15 cellular contexts compared by ENCODE assay signal in the genomic region with DNA sequence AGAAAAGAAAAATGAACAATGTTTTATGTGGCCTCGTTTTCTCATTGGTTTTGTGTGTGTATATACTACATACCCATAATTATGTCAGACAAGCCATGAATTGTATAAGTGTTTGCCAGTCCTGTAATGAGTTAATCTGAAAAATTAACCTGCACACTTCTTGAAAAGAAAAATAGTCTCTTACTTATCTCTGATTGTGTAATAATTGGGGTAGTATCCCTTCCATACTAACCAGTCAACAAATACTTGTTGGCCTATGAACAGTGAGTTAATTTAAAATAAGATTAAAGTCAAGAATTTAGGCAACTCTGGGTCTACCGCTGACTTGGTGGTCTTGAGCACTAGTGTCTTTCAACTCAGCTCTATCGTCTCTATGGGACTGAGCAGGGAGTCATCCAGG. TPM values are rescaled to one million over a fixed set of nuclear protein-coding genes. Genes with fewer than 3 reads are reported as not detected.
DNase-seq lines count a peak whose midpoint lies in the region; ATAC-seq and TF ChIP-seq lines count a peak whose summit lies in the region.
"Had no signal": no experiment of that assay in that cellular context is flagged by ENCODE, and none has a peak within 500 bp of the region (broad histone marks: within the 10 kb centered on the region; RNA-seq: fewer than 3 reads in every experiment).

No MANE protein-coding gene starts in this region.

- peaks cover 20 to 72% of the 10 kb centered on the region in 2 experiments for H3K79me1 ChIP-seq in IMR-90 (ENCODE audit: low read depth in 1 of 2, low read length in 2 of 2)

- ATAC-seq in IMR-90 (ENCODE audit: low read depth) = no peak
- ATAC-seq: A549, GM23338 had no signal

- DNase-seq in Calu3 = no peak
- no peak for DNase-seq in IMR-90
- DNase-seq in epithelial cell of prostate (ENCODE audit: low read depth, low spot score) = no peak
- no peak for DNase-seq in thyroid gland
- DNase-seq in NCI-H2196 treated with DMSO at 0.1 percent for 48 hours (lab: John Stamatoyannopoulos, UW; ENCODE audit: unreplicated experiment) = no peak
- no peak for DNase-seq in A172 (ENCODE audit: low spot score)
- no peak for DNase-seq in GM13977 (ENCODE audit: low spot score)
- DNase-seq: AML-193; CD4-positive, alpha-beta memory T cell; DMS79 treated with DMSO at 0.1 percent for 48 hours; GF-D8 had no signal

- H3K9me1 ChIP-seq in IMR-90 (ENCODE audit: insufficient read depth, low read length) = peaks cover 14% of the 10 kb centered on the region

- no peak overlapping the region for H3K4me3 Mint-ChIP-seq in Calu3 (ENCODE audit: low read depth, unreplicated experiment)
- H3K4me3 Mint-ChIP-seq: CD4-positive, alpha-beta memory T cell; GM23338 had no signal

- in situ Hi-C loops in IMR-90 (cut with MboI; ENCODE audit: low sequenced_read_pairs) = no loop called here
- in situ Hi-C loops in GM13977 (cut with MboI; ENCODE audit: low pct_unique_long_range_greater_than_20kb, low sequenced_read_pairs, unreplicated experiment) = no loop called here

- H3K4me1 ChIP-seq in IMR-90 (ENCODE audit: control insufficient read depth, insufficient read depth, low read length) = peaks cover 11% of the 10 kb centered on the region
- peaks cover 52 to 63% of the 10 kb centered on the region in 2 donors for H3K4me1 ChIP-seq in thyroid gland

- TF ChIP-seq CTCF in Calu3 (IDR thresholded peaks at IDR 0.05; ENCODE audit: unreplicated experiment) = no peak
- TF ChIP-seq CTCF in IMR-90 (conservative IDR thresholded peaks at IDR 0.05; ENCODE audit: low read depth, low read length) = no peak
- TF ChIP-seq CTCF in thyroid gland (IDR thresholded peaks at IDR 0.05) = no peak
- no peak for TF ChIP-seq CTCF in GM13977 (IDR thresholded peaks at IDR 0.05; ENCODE audit: extremely low read depth, insufficient read depth, missing control alignments)

- 0 out of 2 replicates have a peak overlapping the region, but pooled peaks have one; percentile 56 for H3K4ac ChIP-seq in IMR-90 (ENCODE audit: low read depth, low read length)

- H4K91ac ChIP-seq in IMR-90 (ENCODE audit: insufficient read depth, low read depth, low read length) = no peak overlapping the region

- H3K9me3 ChIP-seq in IMR-90 (ENCODE audit: control insufficient read depth, insufficient read depth, low read length) = no peaks in the 10 kb centered on the region
- H3K9me3 ChIP-seq in thyroid gland = no peaks in the 10 kb centered on the region
- H3K9me3 ChIP-seq: A549 had no signal

- H2AFZ ChIP-seq in IMR-90 (replicated peaks; ENCODE audit: low read length, poor library complexity) = no peak overlapping the region
- H2AFZ ChIP-seq: GM23338 had no signal

- no peak overlapping the region for H4K5ac ChIP-seq in IMR-90 (ENCODE audit: low read depth, low read length)

- 0 out of 4 replicates have a peak overlapping the region, but pooled peaks of 1 of the 2 experiments have one; percentile 2 for H4K8ac ChIP-seq in IMR-90 (ENCODE audit: low read depth in 2 of 2, low read length in 2 of 2)

- H4K20me1 ChIP-seq in IMR-90 (ENCODE audit: insufficient read depth, low read length) = peaks cover 4% of the 10 kb centered on the region; the same call in 1 of the 2 replicates

- no peak overlapping the region for H2BK120ac ChIP-seq in IMR-90 (ENCODE audit: low read depth, low read length)

- H3K36me3 ChIP-seq in IMR-90 (ENCODE audit: control insufficient read depth, insufficient read depth, low read length) = no peaks in the 10 kb centered on the region; the same call in none of the 2 replicates
- H3K36me3 ChIP-seq in thyroid gland = no peaks in the 10 kb centered on the region

- no peak overlapping the region for H2BK5ac ChIP-seq in IMR-90 (ENCODE audit: low read depth, low read length, poor library complexity, severe bottlenecking)

- H3K4me3 ChIP-seq in IMR-90 (ENCODE audit: insufficient read depth, low read depth, low read length) (no peak overlapping the region), thyroid gland (replicated peaks in 1 of 3) (no peak overlapping the region)
- H3K4me3 ChIP-seq: A549, GM23338 had no signal

- H3K27ac ChIP-seq in IMR-90 (ENCODE audit: insufficient read depth, low read length) (no peak overlapping the region), epithelial cell of prostate (peak overlapping the region; percentile 90), thyroid gland (peak overlapping the region; percentile 71 to 92 (median 90))
- H3K27ac ChIP-seq: A549, C4-2B, KMS-11 had no signal

- H2AK5ac ChIP-seq in IMR-90 (ENCODE audit: low read depth, low read length) = no peak overlapping the region

- no peak overlapping the region for H2BK15ac ChIP-seq in IMR-90 (ENCODE audit: low read depth, low read length)

- H3K4me1 Mint-ChIP-seq in Calu3 (ENCODE audit: low read depth, unreplicated experiment) = peaks cover 47% of the 10 kb centered on the region

- no peaks in the 10 kb centered on the region for H3K9me3 Mint-ChIP-seq in Calu3 (ENCODE audit: low read depth, unreplicated experiment)
- H3K9me3 Mint-ChIP-seq: GM23338 had no signal

- no peak overlapping the region for H2AK9ac ChIP-seq in IMR-90 (replicated peaks; ENCODE audit: low read depth, low read length, poor library complexity)

- peaks cover 33% of the 10 kb centered on the region for H3K36me3 Mint-ChIP-seq in Calu3 (ENCODE audit: insufficient read depth, unreplicated experiment)

- dilution Hi-C loops in IMR-90 (cut with HindIII; ENCODE audit: low sequenced_read_pairs, unreplicated experiment) = no loop called here

- intact Hi-C loops in Calu3 (cut with micrococcal nuclease; ENCODE audit: unreplicated experiment) (loop anchor here (2.0 kb wide), 1 partner anchor 13 kb away; no protein-coding TSS in a partner anchor), IMR-90 (cut with micrococcal nuclease) (no loop called here), thyroid gland (cut with DNase I) (no loop called here)

- no peak overlapping the region for H3K9ac ChIP-seq in IMR-90 (ENCODE audit: low read depth, low read length)
- H3K9ac ChIP-seq: KMS-11 had no signal

- TF ChIP-seq RAD21 in IMR-90 (IDR thresholded peaks at IDR 0.05; ENCODE audit: low read length) = no peak

- no TSS peak for BruUV-seq in Calu3 (replicated peaks; lab: Mats Ljungman, UMichigan)
- no TSS peak for BruUV-seq in IMR-90 (replicated peaks; lab: Mats Ljungman, UMichigan)

- H3K56ac ChIP-seq in IMR-90 (ENCODE audit: extremely low read depth, insufficient read depth, low read length) = no peak overlapping the region

- H3K18ac ChIP-seq in IMR-90 (ENCODE audit: low read depth, low read length) = no peak overlapping the region

- H3K14ac ChIP-seq in IMR-90 (replicated peaks; ENCODE audit: low read depth, low read length) = no peak overlapping the region

- no peak overlapping the region for H2BK20ac ChIP-seq in IMR-90 (ENCODE audit: low read depth, low read length)

- H3K27me3 Mint-ChIP-seq in Calu3 (ENCODE audit: unreplicated experiment) = no peaks in the 10 kb centered on the region
- H3K27me3 Mint-ChIP-seq: CD4-positive, alpha-beta memory T cell had no signal

- CTCF ChIA-PET in Calu3 (lab: Charles Lee) (no interaction called here), IMR-90 (lab: Yijun Ruan, JAX) (no interaction called here)

- no peaks in the 10 kb centered on the region for H3K27me3 ChIP-seq in IMR-90 (ENCODE audit: control insufficient read depth, insufficient read depth, low read length)
- H3K27me3 ChIP-seq in thyroid gland = no peaks in the 10 kb centered on the region

- H3K4me2 ChIP-seq in IMR-90 (ENCODE audit: low read depth, low read length) = no peak overlapping the region
- H3K4me2 ChIP-seq: A549, GM23338, KMS-11 had no signal

- TF ChIP-seq POLR2A in IMR-90 (IDR thresholded peaks at IDR 0.05; ENCODE audit: low read depth, low read length) = no peak
- TF ChIP-seq POLR2A in thyroid gland (IDR thresholded peaks at IDR 0.05) = no peak

- POLR2A ChIA-PET in IMR-90 (lab: Charles Lee; ENCODE audit: unreplicated experiment) = no interaction called here

- WGBS in IMR-90 (ENCODE audit: extremely low coverage in 2 of 2, insufficient read length in 1 of 2), 2 experiments = 100% methylated on average over 2 of the region's 3 CpGs; no CpG with 5 or more reads in 1 of the 2 experiments
- WGBS in thyroid gland, 2 donors = 95 to 97% methylated on average over 3 of the region's 3 CpGs

- H3K23ac ChIP-seq in IMR-90 (ENCODE audit: low read depth, low read length) = no peak overlapping the region

- peak overlapping the region; percentile 23 for H3K27ac Mint-ChIP-seq in Calu3 (ENCODE audit: unreplicated experiment)
- H3K27ac Mint-ChIP-seq: GM23338 had no signal

TF ChIP-seq in IMR-90, 13 proteins besides CTCF, POLR2A, EP300 and RAD21:
- TF ChIP-seq MXI1 (IDR thresholded peaks at IDR 0.05; ENCODE audit: borderline replicate concordance, low read depth, low read length) (no peak), CEBPB (IDR thresholded peaks at IDR 0.05; ENCODE audit: low read depth, low read length) (peak; percentile 58; the same call in 1 of the 2 replicates)

RNA-seq across cellular contexts. Expression of a gene that starts 48.8 kb away (rescaled TPM):
- total RNA-seq in Calu3 (2022) = 62.0 and 71.3 TPM in 2 replicates
- 21.1 and 24.2 TPM in 2 replicates for total RNA-seq in IMR-90 (2012; rRNA removed)
- 32.0 and 40.8 TPM in 2 replicates for polyA plus RNA-seq in IMR-90 (2012; rRNA removed)
- 24.3 and 50.9 TPM in 2 replicates for polyA plus RNA-seq in IMR-90 (2012; cell fraction: cytosol; rRNA removed)
- polyA plus RNA-seq in IMR-90 (2012; cell fraction: nucleus; rRNA removed; ENCODE audit: low replicate concordance) = 13.1 and 33.6 TPM in 2 replicates
- 10 to 100 TPM; 42.7 to 55.8 (median 46.3) TPM for total RNA-seq in thyroid gland
- total RNA-seq in A172 (2014; rRNA removed; shearing (Covaris generic)) = 14.1 and 15.1 TPM in 2 replicates
